38 cellular contexts compared by ENCODE assay signal in the genomic region with DNA sequence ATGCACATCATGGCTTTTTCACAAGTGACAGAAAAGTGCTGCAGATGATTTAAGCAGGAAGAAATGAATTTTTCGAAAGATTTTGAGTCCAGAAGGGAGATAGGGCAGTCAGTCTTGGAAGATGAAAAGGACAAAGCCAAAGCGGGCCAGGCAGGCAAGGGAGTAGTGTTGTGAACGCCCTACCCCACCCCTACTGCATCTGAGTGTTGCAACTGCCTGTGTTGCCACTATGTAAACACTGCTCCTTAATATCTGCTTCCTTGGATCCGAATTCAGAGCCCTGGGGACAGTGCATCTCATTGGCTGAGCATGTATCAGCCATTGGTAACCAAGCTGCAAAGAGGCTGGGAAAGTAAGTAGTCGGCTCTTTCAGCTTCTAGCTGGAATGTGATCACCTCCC. TPM values are rescaled to one million over a fixed set of nuclear protein-coding genes. Genes with fewer than 3 reads are reported as not detected.
"Had no signal": no experiment of that assay in that cellular context is flagged by ENCODE, and none has a peak within 500 bp of the region (broad histone marks: within the 10 kb centered on the region; RNA-seq: fewer than 3 reads in every experiment).

No MANE protein-coding gene starts in this region.

- H3K27me3 ChIP-seq: ascending aorta, cardiac muscle cell had no signal

- H3K4me1 ChIP-seq: ascending aorta had no signal

- H3K27ac Mint-ChIP-seq: activated CD4-positive, alpha-beta memory T cell treated with anti-CD3 and anti-CD28 coated beads for 36 hours; activated CD4-positive, alpha-beta T cell treated with anti-CD3 and anti-CD28 coated beads for 36 hours; activated CD4-positive, alpha-beta T cell treated with anti-CD3 and anti-CD28 coated beads, Interleukin-2, amount 10 ng/mL, durations not matched to agents 7 days and 5 days; activated CD8-positive, alpha-beta T cell treated with anti-CD3 and anti-CD28 coated beads for 36 hours; activated naive CD4-positive, alpha-beta T cell treated with anti-CD3 and anti-CD28 coated beads, Interleukin-2, amount 10 ng/mL, durations not matched to agents 7 days and 5 days; activated naive CD4-positive, alpha-beta T cell treated with anti-CD3 and anti-CD28 coated beads, Interleukin-2, amount 50 U/mL, for 24 hours; activated naive CD8-positive, alpha-beta T cell; activated naive CD8-positive, alpha-beta T cell treated with anti-CD3 and anti-CD28 coated beads, Interleukin-2, amount 10 ng/mL, durations not matched to agents 7 days and 5 days; activated naive CD8-positive, alpha-beta T cell treated with anti-CD3 and anti-CD28 coated beads, Interleukin-2, amount 50 U/mL, for 24 hours; activated T-cell treated with anti-CD3 and anti-CD28 coated beads, Interleukin-2, amount 50 U/mL, for 24 hours; activated T-helper 2 cell treated with anti-CD3 and anti-CD28 coated beads, Interferon-gamma antibody, Interleukin-2, Interleukin-4, amounts not matched to agents 10 μg/mL and 5 μg/mL and 100 μg/mL, durations not matched to agents 14 hours and 24 hours and 36 hours; brain; T-helper 1 cell treated with Interleukin-12 subunit alpha and Interleukin-12 subunit beta and Interleukin-4 antibody, amounts not matched to agents 30 μg/mL and 1 μg/mL, for 36 hours; T-helper 2 cell treated with Interferon-gamma antibody and Interleukin-4, amounts not matched to agents 5 μg/mL and 100 μg/mL, for 36 hours; WTC11 had no signal

- H3K9me3 Mint-ChIP-seq: activated CD4-positive, alpha-beta T cell treated with anti-CD3 and anti-CD28 coated beads, Interleukin-2, amount 10 ng/mL, durations not matched to agents 7 days and 5 days; activated naive CD4-positive, alpha-beta T cell treated with anti-CD3 and anti-CD28 coated beads, Interleukin-2, amount 10 ng/mL, durations not matched to agents 7 days and 5 days; activated naive CD8-positive, alpha-beta T cell treated with anti-CD3 and anti-CD28 coated beads, Interleukin-2, amount 10 ng/mL, durations not matched to agents 7 days and 5 days; activated T-helper 2 cell treated with anti-CD3 and anti-CD28 coated beads, Interferon-gamma antibody, Interleukin-2, Interleukin-4, amounts not matched to agents 10 μg/mL and 5 μg/mL and 100 μg/mL, durations not matched to agents 14 hours and 24 hours and 36 hours; T-helper 2 cell treated with Interferon-gamma antibody and Interleukin-4, amounts not matched to agents 5 μg/mL and 100 μg/mL, for 36 hours had no signal

- ATAC-seq: activated CD4-positive, alpha-beta T cell treated with anti-CD3 and anti-CD28 coated beads for 36 hours; activated CD4-positive, CD25-positive, alpha-beta regulatory T cell treated with anti-CD3 and anti-CD28 coated beads, Interleukin-2, amount 50 U/mL, for 24 hours; activated CD8-positive, alpha-beta T cell treated with anti-CD3 and anti-CD28 coated beads for 36 hours; activated naive CD8-positive, alpha-beta T cell treated with anti-CD3 and anti-CD28 coated beads, Interleukin-2, amount 50 U/mL, for 24 hours; WTC11 had no signal

- H3K4me1 Mint-ChIP-seq: activated CD4-positive, alpha-beta T cell treated with anti-CD3 and anti-CD28 coated beads for 36 hours; activated CD4-positive, alpha-beta T cell treated with anti-CD3 and anti-CD28 coated beads, Interleukin-2, amount 10 ng/mL, durations not matched to agents 7 days and 5 days; activated naive CD4-positive, alpha-beta T cell treated with anti-CD3 and anti-CD28 coated beads, Interleukin-2, amount 10 ng/mL, durations not matched to agents 7 days and 5 days; activated naive CD4-positive, alpha-beta T cell treated with anti-CD3 and anti-CD28 coated beads, Interleukin-2, amount 50 U/mL, for 24 hours; activated naive CD8-positive, alpha-beta T cell treated with anti-CD3 and anti-CD28 coated beads, Interleukin-2, amount 10 ng/mL, durations not matched to agents 7 days and 5 days; activated naive CD8-positive, alpha-beta T cell treated with anti-CD3 and anti-CD28 coated beads, Interleukin-2, amount 50 U/mL, for 24 hours; brain; central memory CD8-positive, alpha-beta T cell; WTC11 had no signal

- H3K27me3 Mint-ChIP-seq: activated CD4-positive, alpha-beta memory T cell treated with anti-CD3 and anti-CD28 coated beads for 36 hours; activated CD4-positive, alpha-beta T cell treated with anti-CD3 and anti-CD28 coated beads for 36 hours; activated CD4-positive, alpha-beta T cell treated with anti-CD3 and anti-CD28 coated beads, Interleukin-2, amount 10 ng/mL, durations not matched to agents 7 days and 5 days; activated CD8-positive, alpha-beta T cell treated with anti-CD3 and anti-CD28 coated beads for 36 hours; activated naive CD4-positive, alpha-beta T cell treated with anti-CD3 and anti-CD28 coated beads, Interleukin-2, amount 10 ng/mL, durations not matched to agents 7 days and 5 days; activated naive CD4-positive, alpha-beta T cell treated with anti-CD3 and anti-CD28 coated beads, Interleukin-2, amount 50 U/mL, for 24 hours; activated naive CD8-positive, alpha-beta T cell; activated naive CD8-positive, alpha-beta T cell treated with anti-CD3 and anti-CD28 coated beads, Interleukin-2, amount 10 ng/mL, durations not matched to agents 7 days and 5 days; activated naive CD8-positive, alpha-beta T cell treated with anti-CD3 and anti-CD28 coated beads, Interleukin-2, amount 50 U/mL, for 24 hours; activated T-cell treated with anti-CD3 and anti-CD28 coated beads, Interleukin-2, amount 50 U/mL, for 24 hours; brain; central memory CD8-positive, alpha-beta T cell had no signal

- H3K27ac ChIP-seq: ascending aorta, cardiac muscle cell, WERI-Rb-1 had no signal

- H3K36me3 Mint-ChIP-seq: activated naive CD4-positive, alpha-beta T cell treated with anti-CD3 and anti-CD28 coated beads, Interleukin-2, amount 10 ng/mL, durations not matched to agents 7 days and 5 days; activated naive CD4-positive, alpha-beta T cell treated with anti-CD3 and anti-CD28 coated beads, Interleukin-2, amount 50 U/mL, for 24 hours; activated naive CD8-positive, alpha-beta T cell; activated naive CD8-positive, alpha-beta T cell treated with anti-CD3 and anti-CD28 coated beads, Interleukin-2, amount 10 ng/mL, durations not matched to agents 7 days and 5 days; brain had no signal

- DNase-seq: activated CD4-positive, alpha-beta memory T cell treated with anti-CD3 and anti-CD28 coated beads for 36 hours; activated CD4-positive, alpha-beta T cell treated with anti-CD3 and anti-CD28 coated beads for 1 hour; activated CD4-positive, alpha-beta T cell treated with anti-CD3 and anti-CD28 coated beads for 36 hours; activated CD4-positive, alpha-beta T cell treated with anti-CD3 and anti-CD28 coated beads for 48 hours; activated CD4-positive, alpha-beta T cell treated with anti-CD3 and anti-CD28 coated beads, Interleukin-2, amount 10 ng/mL, durations not matched to agents 7 days and 5 days; activated CD4-positive, alpha-beta T cell treated with anti-CD3 and anti-CD28 coated beads, Interleukin-2, amount 50 U/mL, for 4 hours; activated CD4-positive, CD25-positive, alpha-beta regulatory T cell; activated CD8-positive, alpha-beta memory T cell treated with anti-CD3 and anti-CD28 coated beads, Interleukin-2, amount 50 U/mL, for 4 hours; activated CD8-positive, alpha-beta T cell treated with anti-CD3 and anti-CD28 coated beads for 36 hours; activated effector memory CD4-positive, alpha-beta T cell treated with Interleukin-2 at 50 U/mL for 16 hours; activated gamma-delta T cell; activated naive CD4-positive, alpha-beta T cell treated with anti-CD3 and anti-CD28 coated beads, Interleukin-2, amount 10 ng/mL, durations not matched to agents 7 days and 5 days; activated naive CD4-positive, alpha-beta T cell treated with Interleukin-2 at 50 U/mL for 16 hours; activated naive CD8-positive, alpha-beta T cell treated with anti-CD3 and anti-CD28 coated beads, Interleukin-2, amount 10 ng/mL, durations not matched to agents 7 days and 5 days; activated naive CD8-positive, alpha-beta T cell treated with anti-CD3 and anti-CD28 coated beads, Interleukin-2, amount 50 U/mL, for 24 hours; activated T-cell treated with anti-CD3 and anti-CD28 coated beads, Interleukin-2, amount 50 U/mL, for 24 hours; activated T-cell treated with anti-CD3 and anti-CD28 coated beads, Interleukin-2, amount 50 U/mL, for 48 hours; amygdala; anterior cingulate cortex; caudate nucleus; cerebellar nuclear complex; SW 1271; T-helper 1 cell; T-helper 2 cell; T-helper 9 cell; WERI-Rb-1 had no signal

- H3K4me3 Mint-ChIP-seq: activated CD4-positive, alpha-beta memory T cell treated with anti-CD3 and anti-CD28 coated beads for 36 hours; activated CD4-positive, alpha-beta T cell treated with anti-CD3 and anti-CD28 coated beads for 36 hours; activated CD4-positive, alpha-beta T cell treated with anti-CD3 and anti-CD28 coated beads, Interleukin-2, amount 10 ng/mL, durations not matched to agents 7 days and 5 days; activated CD8-positive, alpha-beta T cell treated with anti-CD3 and anti-CD28 coated beads for 36 hours; activated naive CD4-positive, alpha-beta T cell treated with anti-CD3 and anti-CD28 coated beads, Interleukin-2, amount 10 ng/mL, durations not matched to agents 7 days and 5 days; activated naive CD4-positive, alpha-beta T cell treated with anti-CD3 and anti-CD28 coated beads, Interleukin-2, amount 50 U/mL, for 24 hours; activated naive CD8-positive, alpha-beta T cell; activated naive CD8-positive, alpha-beta T cell treated with anti-CD3 and anti-CD28 coated beads, Interleukin-2, amount 10 ng/mL, durations not matched to agents 7 days and 5 days; activated naive CD8-positive, alpha-beta T cell treated with anti-CD3 and anti-CD28 coated beads, Interleukin-2, amount 50 U/mL, for 24 hours; activated T-cell treated with anti-CD3 and anti-CD28 coated beads, Interleukin-2, amount 50 U/mL, for 24 hours; brain; central memory CD8-positive, alpha-beta T cell; T-helper 1 cell treated with Interleukin-12 subunit alpha and Interleukin-12 subunit beta and Interleukin-4 antibody, amounts not matched to agents 30 μg/mL and 1 μg/mL, for 36 hours; T-helper 2 cell treated with Interferon-gamma antibody and Interleukin-4, amounts not matched to agents 5 μg/mL and 100 μg/mL, for 36 hours; WTC11 had no signal

- H3K9me3 ChIP-seq: ascending aorta had no signal

- H3K4me3 ChIP-seq: ascending aorta, cardiac muscle cell had no signal

- H3K36me3 ChIP-seq: cardiac muscle cell, WERI-Rb-1 had no signal

RNA-seq across cellular contexts. Expression of gene CNTN4, which starts 39.0 kb away (rescaled TPM):
- total RNA-seq: activated CD4-positive, alpha-beta memory T cell treated with anti-CD3 and anti-CD28 coated beads for 36 hours; activated CD4-positive, alpha-beta T cell treated with anti-CD3 and anti-CD28 coated beads for 36 hours; activated CD4-positive, alpha-beta T cell treated with anti-CD3 and anti-CD28 coated beads, Interleukin-2, amount 10 ng/mL, durations not matched to agents 7 days and 5 days; activated CD8-positive, alpha-beta memory T cell treated with anti-CD3 and anti-CD28 coated beads for 36 hours; activated CD8-positive, alpha-beta T cell treated with anti-CD3 and anti-CD28 coated beads for 36 hours; activated naive CD8-positive, alpha-beta T cell treated with anti-CD3 and anti-CD28 coated beads, Interleukin-2, amount 10 ng/mL, durations not matched to agents 7 days and 5 days; activated T-helper 2 cell treated with anti-CD3 and anti-CD28 coated beads, Interferon-gamma antibody, Interleukin-2, Interleukin-4, amounts not matched to agents 10 μg/mL and 5 μg/mL and 100 μg/mL, durations not matched to agents 14 hours and 24 hours and 36 hours; WTC11 had no signal
